8 cellular contexts compared by ENCODE assay signal in genomic region chr6:2858678-2859324, GRCh38. TPM values are rescaled to one million over a fixed set of nuclear protein-coding genes. Genes with fewer than 3 reads are reported as not detected.
A peak's percentile ranks its signal among the peaks of the same experiment; 100 is the strongest.
DNase-seq lines count a peak whose midpoint lies in the region; ATAC-seq and TF ChIP-seq lines count a peak whose summit lies in the region.

No MANE protein-coding gene starts in this region.

- H3K27me3 Mint-ChIP-seq in activated CD4-positive, alpha-beta T cell treated with anti-CD3 and anti-CD28 coated beads, Interleukin-2, amount 10 ng/mL, durations not matched to agents 7 days and 5 days = no peaks in the 10 kb centered on the region

- peak overlapping the region; percentile 75 for H3K4me3 Mint-ChIP-seq in activated CD4-positive, alpha-beta T cell treated with anti-CD3 and anti-CD28 coated beads, Interleukin-2, amount 10 ng/mL, durations not matched to agents 7 days and 5 days
- H3K4me3 Mint-ChIP-seq in stimulated activated effector memory CD8-positive, alpha-beta T cell treated with anti-CD3 and anti-CD28 coated beads, Interleukin-12 subunit alpha, Interleukin-12 subunit beta, amount 100 ng/mL, for 72 hours = peak overlapping the region; percentile 76

- peak; percentile 76 for DNase-seq in activated CD4-positive, alpha-beta T cell treated with anti-CD3 and anti-CD28 coated beads, Interleukin-2, amount 10 ng/mL, durations not matched to agents 7 days and 5 days
- DNase-seq in stimulated activated effector memory CD8-positive, alpha-beta T cell treated with anti-CD3 and anti-CD28 coated beads, Interleukin-12 subunit alpha, Interleukin-12 subunit beta, amount 100 ng/mL, for 72 hours (ENCODE audit: low spot score in 2 of 2) = peak in 1 of 2 donors; percentile 68
- DNase-seq in NCI-H1092 (lab: John Stamatoyannopoulos, UW) = no peak
- no peak for DNase-seq in AML-193 (lab: John Stamatoyannopoulos, UW)

- H3K27ac Mint-ChIP-seq in activated CD4-positive, alpha-beta T cell treated with anti-CD3 and anti-CD28 coated beads, Interleukin-2, amount 10 ng/mL, durations not matched to agents 7 days and 5 days = peak overlapping the region; percentile 99
- peak overlapping the region; percentile 96 for H3K27ac Mint-ChIP-seq in stimulated activated effector memory CD8-positive, alpha-beta T cell treated with anti-CD3 and anti-CD28 coated beads, Interleukin-12 subunit alpha, Interleukin-12 subunit beta, amount 100 ng/mL, for 72 hours

- no peaks in the 10 kb centered on the region for H3K9me3 ChIP-seq in esophagus (ENCODE audit: control insufficient read depth in 2 of 2, insufficient read depth in 1 of 2, low read depth in 1 of 2, low read length in 1 of 2)

- peak overlapping the region; percentile 57 to 64 for H3K27ac ChIP-seq in esophagus (ENCODE audit: low read depth in 2 of 2, low read length in 1 of 2)

- POLR2A ChIA-PET in activated CD4-positive, alpha-beta T cell treated with anti-CD3 and anti-CD28 coated beads, Interleukin-2, amount 10 ng/mL, durations not matched to agents 7 days and 5 days (lab: Charles Lee) = no interaction called here

- 51 to 60% methylated on average over 5 of the region's 5 CpGs for WGBS in esophagus, 2 donors

- no peaks in the 10 kb centered on the region for H3K27me3 ChIP-seq in esophagus (ENCODE audit: control insufficient read depth in 1 of 2, insufficient read depth in 2 of 2, low read length in 2 of 2)

- peaks cover 45% of the 10 kb centered on the region for H3K36me3 Mint-ChIP-seq in activated CD4-positive, alpha-beta T cell treated with anti-CD3 and anti-CD28 coated beads, Interleukin-2, amount 10 ng/mL, durations not matched to agents 7 days and 5 days (ENCODE audit: low read depth)
- H3K36me3 Mint-ChIP-seq in stimulated activated effector memory CD8-positive, alpha-beta T cell treated with anti-CD3 and anti-CD28 coated beads, Interleukin-12 subunit alpha, Interleukin-12 subunit beta, amount 100 ng/mL, for 72 hours = peaks cover 36% of the 10 kb centered on the region

- peaks cover 98% of the 10 kb centered on the region for H3K4me1 Mint-ChIP-seq in activated CD4-positive, alpha-beta T cell treated with anti-CD3 and anti-CD28 coated beads, Interleukin-2, amount 10 ng/mL, durations not matched to agents 7 days and 5 days
- H3K4me1 Mint-ChIP-seq in stimulated activated effector memory CD8-positive, alpha-beta T cell treated with anti-CD3 and anti-CD28 coated beads, Interleukin-12 subunit alpha, Interleukin-12 subunit beta, amount 100 ng/mL, for 72 hours = peaks cover 94% of the 10 kb centered on the region

- no peaks in the 10 kb centered on the region for H3K36me3 ChIP-seq in esophagus (ENCODE audit: control insufficient read depth in 2 of 2, insufficient read depth in 2 of 2, low read length in 1 of 2)

- H3K9me3 Mint-ChIP-seq in activated CD4-positive, alpha-beta T cell treated with anti-CD3 and anti-CD28 coated beads, Interleukin-2, amount 10 ng/mL, durations not matched to agents 7 days and 5 days = peaks cover 27% of the 10 kb centered on the region
- H3K9me3 Mint-ChIP-seq in stimulated activated effector memory CD8-positive, alpha-beta T cell treated with anti-CD3 and anti-CD28 coated beads, Interleukin-12 subunit alpha, Interleukin-12 subunit beta, amount 100 ng/mL, for 72 hours = no peaks in the 10 kb centered on the region

- CTCF ChIA-PET in activated CD4-positive, alpha-beta T cell treated with anti-CD3 and anti-CD28 coated beads, Interleukin-2, amount 10 ng/mL, durations not matched to agents 7 days and 5 days (lab: Charles Lee) = interaction anchor here (0.5 to 2.5 kb wide), 9 partner anchors 9 to 1335 kb away, joined by 3 to 24 read pairs (median 3); no protein-coding TSS in a partner anchor

- ATAC-seq in stimulated activated effector memory CD8-positive, alpha-beta T cell treated with anti-CD3 and anti-CD28 coated beads, Interleukin-12 subunit alpha, Interleukin-12 subunit beta, amount 100 ng/mL, for 72 hours = peak; percentile 31
- ATAC-seq in HG02571 (IDR thresholded peaks at IDR 0.05; ENCODE audit: unreplicated experiment) (no peak), GM19467 (IDR thresholded peaks at IDR 0.05; ENCODE audit: unreplicated experiment) (no peak)

- peaks cover 0 to 1% of the 10 kb centered on the region in 2 donors for H3K4me1 ChIP-seq in esophagus (ENCODE audit: control insufficient read depth in 2 of 2, insufficient read depth in 2 of 2, low read length in 1 of 2)

- H3K4me3 ChIP-seq in esophagus (ENCODE audit: low read depth in 1 of 2, low read length in 2 of 2) = no peak overlapping the region

- TF ChIP-seq POLR2A in GM19193 (IDR thresholded peaks at IDR 0.05; ENCODE audit: extremely low read depth, insufficient read depth, insufficient read length) = peak; percentile 62

RNA-seq across cellular contexts. Expression of gene SERPINB1, which starts 17.1 kb away (rescaled TPM):
- 10 to 100 TPM; 62.8 to 72.8 TPM for total RNA-seq in activated CD4-positive, alpha-beta T cell treated with anti-CD3 and anti-CD28 coated beads, Interleukin-2, amount 10 ng/mL, durations not matched to agents 7 days and 5 days
- 100 to 1,000 TPM; 302 to 549 TPM for polyA plus RNA-seq in esophagus

RNA-seq across cellular contexts. Expression of gene SERPINB9, which starts 44.3 kb away (rescaled TPM):
- total RNA-seq in activated CD4-positive, alpha-beta T cell treated with anti-CD3 and anti-CD28 coated beads, Interleukin-2, amount 10 ng/mL, durations not matched to agents 7 days and 5 days = 10 to 100 TPM; 40.2 to 49.4 TPM
- 1 to 10 TPM; 1.7 to 4.3 TPM for polyA plus RNA-seq in esophagus
